ENCODE assay signal across 3 cellular contexts in genomic region chr19:34343751-34344150, GRCh38.
TF ChIP-seq lines count a peak whose summit lies in the region.

No MANE protein-coding gene starts in this region.

TF ChIP-seq in A549, 52 proteins besides CTCF, POLR2A, EP300 and RAD21:
- TF ChIP-seq ZSCAN20 (CRISPR knock-in tag; IDR thresholded peaks at IDR 0.05) (no peak), ZNF302 (CRISPR knock-in tag; IDR thresholded peaks at IDR 0.05) (no peak), CHD2 (IDR thresholded peaks at IDR 0.05; ENCODE audit: low read length, partially characterized antibody) (no peak), MAFK (IDR thresholded peaks at IDR 0.05; ENCODE audit: partially characterized antibody) (no peak), HOXB5 (CRISPR knock-in tag; IDR thresholded peaks at IDR 0.05) (no peak), EHMT2 (IDR thresholded peaks at IDR 0.05; ENCODE audit: low read depth) (no peak), HOXA7 (CRISPR knock-in tag; IDR thresholded peaks at IDR 0.05) (no peak), ESRRA (IDR thresholded peaks at IDR 0.05; ENCODE audit: borderline replicate concordance, low read length) (no peak), CBX2 (IDR thresholded peaks at IDR 0.05; ENCODE audit: borderline replicate concordance, low read depth) (no peak), MAZ (IDR thresholded peaks at IDR 0.05; ENCODE audit: borderline replicate concordance, low read depth, low read length) (no peak), HEYL (CRISPR knock-in tag; IDR thresholded peaks at IDR 0.05) (no peak), REST (IDR thresholded peaks at IDR 0.05) (no peak), PHF8 (IDR thresholded peaks at IDR 0.05; ENCODE audit: borderline replicate concordance, low read depth) (no peak), NPAS2 (CRISPR knock-in tag; IDR thresholded peaks at IDR 0.05; ENCODE audit: borderline replicate concordance) (no peak), MAX (IDR thresholded peaks at IDR 0.05) (no peak), RARB (CRISPR knock-in tag; IDR thresholded peaks at IDR 0.05) (no peak), FOSL2 (IDR thresholded peaks at IDR 0.05) (no peak), FOSL2 (CRISPR knock-in tag; IDR thresholded peaks at IDR 0.05) (no peak), KDM1A (IDR thresholded peaks at IDR 0.05; ENCODE audit: low read depth) (no peak)
- TF ChIP-seq, protein P1, sequence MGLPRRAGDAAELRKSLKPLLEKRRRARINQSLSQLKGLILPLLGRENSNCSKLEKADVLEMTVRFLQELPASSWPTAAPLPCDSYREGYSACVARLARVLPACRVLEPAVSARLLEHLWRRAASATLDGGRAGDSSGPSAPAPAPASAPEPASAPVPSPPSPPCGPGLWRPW (IDR thresholded peaks at IDR 0.05), result no peak
- TF ChIP-seq, protein P2, sequence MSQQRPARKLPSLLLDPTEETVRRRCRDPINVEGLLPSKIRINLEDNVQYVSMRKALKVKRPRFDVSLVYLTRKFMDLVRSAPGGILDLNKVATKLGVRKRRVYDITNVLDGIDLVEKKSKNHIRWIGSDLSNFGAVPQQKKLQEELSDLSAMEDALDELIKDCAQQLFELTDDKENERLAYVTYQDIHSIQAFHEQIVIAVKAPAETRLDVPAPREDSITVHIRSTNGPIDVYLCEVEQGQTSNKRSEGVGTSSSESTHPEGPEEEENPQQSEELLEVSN (IDR thresholded peaks at IDR 0.05; ENCODE audit: borderline replicate concordance, low read depth), result no peak
TF ChIP-seq in A549: peak in this region for 0.

TF ChIP-seq in HEK293, 187 proteins besides CTCF, POLR2A, EP300 and RAD21:
- TF ChIP-seq ZXDB (tag by site-specific recombination; IDR thresholded peaks at IDR 0.05), result no peak
- TF ChIP-seq SCRT1 (tag by site-specific recombination; IDR thresholded peaks at IDR 0.05; ENCODE audit: borderline replicate concordance), result peak; percentile 67; the same call in 1 of the 2 replicates
- TF ChIP-seq ZNF677 (tag by site-specific recombination; IDR thresholded peaks at IDR 0.05), result no peak
- peak; percentile 70 for TF ChIP-seq SCRT2 (tag by site-specific recombination; IDR thresholded peaks at IDR 0.05)
- TF ChIP-seq, protein P3, sequence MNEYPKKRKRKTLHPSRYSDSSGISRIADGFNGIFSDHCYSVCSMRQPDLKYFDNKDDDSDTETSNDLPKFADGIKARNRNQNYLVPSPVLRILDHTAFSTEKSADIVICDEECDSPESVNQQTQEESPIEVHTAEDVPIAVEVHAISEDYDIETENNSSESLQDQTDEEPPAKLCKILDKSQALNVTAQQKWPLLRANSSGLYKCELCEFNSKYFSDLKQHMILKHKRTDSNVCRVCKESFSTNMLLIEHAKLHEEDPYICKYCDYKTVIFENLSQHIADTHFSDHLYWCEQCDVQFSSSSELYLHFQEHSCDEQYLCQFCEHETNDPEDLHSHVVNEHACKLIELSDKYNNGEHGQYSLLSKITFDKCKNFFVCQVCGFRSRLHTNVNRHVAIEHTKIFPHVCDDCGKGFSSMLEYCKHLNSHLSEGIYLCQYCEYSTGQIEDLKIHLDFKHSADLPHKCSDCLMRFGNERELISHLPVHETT (tag by site-specific recombination; IDR thresholded peaks at IDR 0.05), result no peak
TF ChIP-seq in HEK293: peak in this region for 2.

TF ChIP-seq in K562, 482 proteins besides CTCF, POLR2A, EP300 and RAD21:
- TF ChIP-seq, protein P2 (IDR thresholded peaks at IDR 0.05; ENCODE audit: borderline replicate concordance in 1 of 2, extremely low read depth in 1 of 2, insufficient read depth in 1 of 2, insufficient read length in 1 of 2, low read depth in 1 of 2, low read length in 1 of 2, poor library complexity in 1 of 2, severe bottlenecking in 1 of 2), result no peak
- TF ChIP-seq SP2 (IDR thresholded peaks at IDR 0.05; ENCODE audit: extremely low read depth, low read depth, low read length, poor library complexity, severe bottlenecking), result no peak
- TF ChIP-seq HSF4 (CRISPR knock-in tag; IDR thresholded peaks at IDR 0.05; ENCODE audit: borderline replicate concordance), result no peak
- TF ChIP-seq CHD4 (IDR thresholded peaks at IDR 0.05; ENCODE audit: insufficient read depth, insufficient replicate concordance, low read depth, low read length, poor library complexity, severe bottlenecking), result no peak
- no peak for TF ChIP-seq ZNF668 (CRISPR knock-in tag; IDR thresholded peaks at IDR 0.05)
- no peak for TF ChIP-seq NBN (IDR thresholded peaks at IDR 0.05; ENCODE audit: low read depth)
- no peak for TF ChIP-seq CC2D1A (IDR thresholded peaks at IDR 0.05)
- TF ChIP-seq NR1H2 (CRISPR knock-in tag; IDR thresholded peaks at IDR 0.05), result no peak
- TF ChIP-seq RBM14 (IDR thresholded peaks at IDR 0.05; ENCODE audit: borderline replicate concordance, insufficient read depth, low read depth, low read length), result no peak
- no peak for TF ChIP-seq ZNF143 (CRISPR knock-in tag; IDR thresholded peaks at IDR 0.05)
- TF ChIP-seq, protein P4, sequence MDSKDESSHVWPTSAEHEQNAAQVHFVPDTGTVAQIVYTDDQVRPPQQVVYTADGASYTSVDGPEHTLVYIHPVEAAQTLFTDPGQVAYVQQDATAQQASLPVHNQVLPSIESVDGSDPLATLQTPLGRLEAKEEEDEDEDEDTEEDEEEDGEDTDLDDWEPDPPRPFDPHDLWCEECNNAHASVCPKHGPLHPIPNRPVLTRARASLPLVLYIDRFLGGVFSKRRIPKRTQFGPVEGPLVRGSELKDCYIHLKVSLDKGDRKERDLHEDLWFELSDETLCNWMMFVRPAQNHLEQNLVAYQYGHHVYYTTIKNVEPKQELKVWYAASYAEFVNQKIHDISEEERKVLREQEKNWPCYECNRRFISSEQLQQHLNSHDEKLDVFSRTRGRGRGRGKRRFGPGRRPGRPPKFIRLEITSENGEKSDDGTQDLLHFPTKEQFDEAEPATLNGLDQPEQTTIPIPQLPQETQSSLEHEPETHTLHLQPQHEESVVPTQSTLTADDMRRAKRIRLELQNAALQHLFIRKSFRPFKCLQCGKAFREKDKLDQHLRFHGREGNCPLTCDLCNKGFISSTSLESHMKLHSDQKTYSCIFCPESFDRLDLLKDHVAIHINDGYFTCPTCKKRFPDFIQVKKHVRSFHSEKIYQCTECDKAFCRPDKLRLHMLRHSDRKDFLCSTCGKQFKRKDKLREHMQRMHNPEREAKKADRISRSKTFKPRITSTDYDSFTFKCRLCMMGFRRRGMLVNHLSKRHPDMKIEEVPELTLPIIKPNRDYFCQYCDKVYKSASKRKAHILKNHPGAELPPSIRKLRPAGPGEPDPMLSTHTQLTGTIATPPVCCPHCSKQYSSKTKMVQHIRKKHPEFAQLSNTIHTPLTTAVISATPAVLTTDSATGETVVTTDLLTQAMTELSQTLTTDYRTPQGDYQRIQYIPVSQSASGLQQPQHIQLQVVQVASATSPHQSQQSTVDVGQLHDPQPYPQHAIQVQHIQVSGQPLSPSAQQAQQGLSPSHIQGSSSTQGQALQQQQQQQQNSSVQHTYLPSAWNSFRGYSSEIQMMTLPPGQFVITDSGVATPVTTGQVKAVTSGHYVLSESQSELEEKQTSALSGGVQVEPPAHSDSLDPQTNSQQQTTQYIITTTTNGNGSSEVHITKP (IDR thresholded peaks at IDR 0.05; ENCODE audit: partially characterized antibody), result no peak
- TF ChIP-seq, protein P5, sequence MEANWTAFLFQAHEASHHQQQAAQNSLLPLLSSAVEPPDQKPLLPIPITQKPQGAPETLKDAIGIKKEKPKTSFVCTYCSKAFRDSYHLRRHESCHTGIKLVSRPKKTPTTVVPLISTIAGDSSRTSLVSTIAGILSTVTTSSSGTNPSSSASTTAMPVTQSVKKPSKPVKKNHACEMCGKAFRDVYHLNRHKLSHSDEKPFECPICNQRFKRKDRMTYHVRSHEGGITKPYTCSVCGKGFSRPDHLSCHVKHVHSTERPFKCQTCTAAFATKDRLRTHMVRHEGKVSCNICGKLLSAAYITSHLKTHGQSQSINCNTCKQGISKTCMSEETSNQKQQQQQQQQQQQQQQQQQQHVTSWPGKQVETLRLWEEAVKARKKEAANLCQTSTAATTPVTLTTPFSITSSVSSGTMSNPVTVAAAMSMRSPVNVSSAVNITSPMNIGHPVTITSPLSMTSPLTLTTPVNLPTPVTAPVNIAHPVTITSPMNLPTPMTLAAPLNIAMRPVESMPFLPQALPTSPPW (CRISPR knock-in tag; IDR thresholded peaks at IDR 0.05), result no peak
- TF ChIP-seq CBX8 (IDR thresholded peaks at IDR 0.05; ENCODE audit: borderline replicate concordance, extremely low read depth, low read depth, low read length, poor library complexity, severe bottlenecking), result no peak
- TF ChIP-seq, protein P6, sequence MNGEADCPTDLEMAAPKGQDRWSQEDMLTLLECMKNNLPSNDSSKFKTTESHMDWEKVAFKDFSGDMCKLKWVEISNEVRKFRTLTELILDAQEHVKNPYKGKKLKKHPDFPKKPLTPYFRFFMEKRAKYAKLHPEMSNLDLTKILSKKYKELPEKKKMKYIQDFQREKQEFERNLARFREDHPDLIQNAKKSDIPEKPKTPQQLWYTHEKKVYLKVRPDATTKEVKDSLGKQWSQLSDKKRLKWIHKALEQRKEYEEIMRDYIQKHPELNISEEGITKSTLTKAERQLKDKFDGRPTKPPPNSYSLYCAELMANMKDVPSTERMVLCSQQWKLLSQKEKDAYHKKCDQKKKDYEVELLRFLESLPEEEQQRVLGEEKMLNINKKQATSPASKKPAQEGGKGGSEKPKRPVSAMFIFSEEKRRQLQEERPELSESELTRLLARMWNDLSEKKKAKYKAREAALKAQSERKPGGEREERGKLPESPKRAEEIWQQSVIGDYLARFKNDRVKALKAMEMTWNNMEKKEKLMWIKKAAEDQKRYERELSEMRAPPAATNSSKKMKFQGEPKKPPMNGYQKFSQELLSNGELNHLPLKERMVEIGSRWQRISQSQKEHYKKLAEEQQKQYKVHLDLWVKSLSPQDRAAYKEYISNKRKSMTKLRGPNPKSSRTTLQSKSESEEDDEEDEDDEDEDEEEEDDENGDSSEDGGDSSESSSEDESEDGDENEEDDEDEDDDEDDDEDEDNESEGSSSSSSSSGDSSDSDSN (IDR thresholded peaks at IDR 0.05; ENCODE audit: borderline replicate concordance in 1 of 2, low read depth in 2 of 2, low read length in 2 of 2), result no peak
- no peak for TF ChIP-seq ARID4B (CRISPR knock-in tag; IDR thresholded peaks at IDR 0.05)
- TF ChIP-seq DPF2 (IDR thresholded peaks at IDR 0.05), result no peak
TF ChIP-seq in K562: peak in this region for 0.
